In genomic region chr3:70488816-70489215, GRCh38 we compare ENCODE assay signal across 26 cellular contexts.
"Had no signal": no experiment of that assay in that cellular context is flagged by ENCODE, and none has a peak within 500 bp of the region (broad histone marks: within the 10 kb centered on the region; RNA-seq: fewer than 3 reads in every experiment).

No MANE protein-coding gene starts in this region.

- H3K27me3 ChIP-seq: ascending aorta, cardiac muscle cell, colonic mucosa, gastroesophageal sphincter, sigmoid colon had no signal

- H3K27ac Mint-ChIP-seq: activated CD4-positive, alpha-beta T cell treated with anti-CD3 and anti-CD28 coated beads for 36 hours; activated naive CD4-positive, alpha-beta T cell treated with anti-CD3 and anti-CD28 coated beads for 36 hours; activated naive CD8-positive, alpha-beta T cell treated with anti-CD3 and anti-CD28 coated beads for 36 hours; brain; nephron; stimulated activated effector memory CD8-positive, alpha-beta T cell treated with anti-CD3 and anti-CD28 coated beads, Interleukin-12 subunit alpha, Interleukin-12 subunit beta, amount 100 ng/mL, for 72 hours; stimulated activated naive CD8-positive, alpha-beta T cell treated with anti-CD3 and anti-CD28 coated beads, Interleukin-15, Interleukin-2, amounts not matched to agents 100 ng/mL and 50 ng/mL, for 24 hours; T-helper 2 cell treated with Interferon-gamma antibody and Interleukin-4, amounts not matched to agents 5 μg/mL and 100 μg/mL, for 36 hours had no signal

- H3K9me3 ChIP-seq: ascending aorta, colonic mucosa, gastroesophageal sphincter, heart left ventricle, left ventricle myocardium inferior, neutrophil, sigmoid colon, thoracic aorta had no signal

- H3K4me1 Mint-ChIP-seq: activated CD4-positive, alpha-beta T cell treated with anti-CD3 and anti-CD28 coated beads for 36 hours; activated naive CD8-positive, alpha-beta T cell treated with anti-CD3 and anti-CD28 coated beads for 36 hours; brain; nephron; stimulated activated effector memory CD8-positive, alpha-beta T cell treated with anti-CD3 and anti-CD28 coated beads, Interleukin-12 subunit alpha, Interleukin-12 subunit beta, amount 100 ng/mL, for 72 hours had no signal

- H3K4me3 Mint-ChIP-seq: activated CD4-positive, alpha-beta T cell treated with anti-CD3 and anti-CD28 coated beads for 36 hours; activated naive CD4-positive, alpha-beta T cell treated with anti-CD3 and anti-CD28 coated beads for 36 hours; activated naive CD8-positive, alpha-beta T cell treated with anti-CD3 and anti-CD28 coated beads for 36 hours; brain; nephron; stimulated activated effector memory CD8-positive, alpha-beta T cell treated with anti-CD3 and anti-CD28 coated beads, Interleukin-12 subunit alpha, Interleukin-12 subunit beta, amount 100 ng/mL, for 72 hours; stimulated activated naive CD8-positive, alpha-beta T cell treated with anti-CD3 and anti-CD28 coated beads, Interleukin-15, Interleukin-2, amounts not matched to agents 100 ng/mL and 50 ng/mL, for 24 hours; T-helper 2 cell treated with Interferon-gamma antibody and Interleukin-4, amounts not matched to agents 5 μg/mL and 100 μg/mL, for 36 hours had no signal

- H3K27ac ChIP-seq: ascending aorta, cardiac muscle cell, colonic mucosa, heart left ventricle, left ventricle myocardium inferior, neutrophil, sigmoid colon, thoracic aorta had no signal

- H3K36me3 ChIP-seq: ascending aorta, cardiac muscle cell, colonic mucosa, gastroesophageal sphincter, heart left ventricle, left ventricle myocardium inferior, neutrophil, sigmoid colon, thoracic aorta had no signal

- H3K9me3 Mint-ChIP-seq: activated naive CD4-positive, alpha-beta T cell treated with anti-CD3 and anti-CD28 coated beads for 36 hours; activated naive CD8-positive, alpha-beta T cell treated with anti-CD3 and anti-CD28 coated beads for 36 hours; brain; nephron; stimulated activated effector memory CD8-positive, alpha-beta T cell treated with anti-CD3 and anti-CD28 coated beads, Interleukin-12 subunit alpha, Interleukin-12 subunit beta, amount 100 ng/mL, for 72 hours; stimulated activated naive CD8-positive, alpha-beta T cell treated with anti-CD3 and anti-CD28 coated beads, Interleukin-15, Interleukin-2, amounts not matched to agents 100 ng/mL and 50 ng/mL, for 24 hours; T-helper 2 cell treated with Interferon-gamma antibody and Interleukin-4, amounts not matched to agents 5 μg/mL and 100 μg/mL, for 36 hours had no signal

- DNase-seq: activated CD4-positive, alpha-beta T cell treated with anti-CD3 and anti-CD28 coated beads for 36 hours; activated CD4-positive, CD25-positive, alpha-beta regulatory T cell; activated effector memory CD4-positive, alpha-beta T cell treated with Interleukin-2 at 50 U/mL for 16 hours; activated naive CD4-positive, alpha-beta T cell treated with anti-CD3 and anti-CD28 coated beads for 36 hours; activated naive CD8-positive, alpha-beta T cell treated with anti-CD3 and anti-CD28 coated beads for 36 hours; cerebellar nuclear complex; colonic mucosa; effector memory CD4-positive, alpha-beta T cell; heart left ventricle; left ventricle myocardium inferior; retina; sigmoid colon; small intestine; stimulated activated CD4-positive, alpha-beta T cell treated with anti-CD3 and anti-CD28 coated beads, Interleukin-4, amount 100 ng/mL, for 24 hours; trophoblast cell had no signal

- H3K4me1 ChIP-seq: ascending aorta, colonic mucosa, heart left ventricle, left ventricle myocardium inferior, sigmoid colon had no signal

- H3K36me3 Mint-ChIP-seq: activated naive CD8-positive, alpha-beta T cell treated with anti-CD3 and anti-CD28 coated beads for 36 hours; brain; stimulated activated effector memory CD8-positive, alpha-beta T cell treated with anti-CD3 and anti-CD28 coated beads, Interleukin-12 subunit alpha, Interleukin-12 subunit beta, amount 100 ng/mL, for 72 hours had no signal

- ATAC-seq: activated CD4-positive, alpha-beta T cell treated with anti-CD3 and anti-CD28 coated beads for 36 hours; gastroesophageal sphincter; heart left ventricle; stimulated activated effector memory CD8-positive, alpha-beta T cell treated with anti-CD3 and anti-CD28 coated beads, Interleukin-12 subunit alpha, Interleukin-12 subunit beta, amount 100 ng/mL, for 72 hours had no signal

- H3K4me3 ChIP-seq: ascending aorta, cardiac muscle cell, colonic mucosa, gastroesophageal sphincter, heart left ventricle, left ventricle myocardium inferior, lung, sigmoid colon, thoracic aorta had no signal
